Comparison of ENCODE assay signal across 10 cellular contexts in genomic region chrY:2935606-2936521, GRCh38. TPM values are rescaled to one million over a fixed set of nuclear protein-coding genes. Genes with fewer than 3 reads are reported as not detected.
DNase-seq lines count a peak whose midpoint lies in the region; ATAC-seq, FAIRE-seq and TF ChIP-seq lines count a peak whose summit lies in the region.
"Had no signal": no experiment of that assay in that cellular context is flagged by ENCODE, and none has a peak within 500 bp of the region (broad histone marks: within the 10 kb centered on the region; RNA-seq: fewer than 3 reads in every experiment).

No MANE protein-coding gene starts in this region.

- no peaks in the 10 kb centered on the region; the same call in 1 of the 2 replicates for H3K23me2 ChIP-seq in H1 (ENCODE audit: low read depth, low read length)

- H3K23ac ChIP-seq in H1 (ENCODE audit: insufficient read length) = no peak overlapping the region

- no peak overlapping the region for H2BK12ac ChIP-seq in H1 (ENCODE audit: low read depth, low read length)

- H3K4me1 Mint-ChIP-seq in T-helper 17 cell = peaks cover 21% of the 10 kb centered on the region

- peak overlapping the region; percentile 99; the same call in 1 of the 2 replicates for H4K8ac ChIP-seq in H1 (ENCODE audit: extremely low read depth, insufficient read depth, low read length)

- no peak overlapping the region for H2AK5ac ChIP-seq in H1 (ENCODE audit: low read depth, low read length)

- TF ChIP-seq RAD21 in H1 (IDR thresholded peaks at IDR 0.05 in 1 of 2, conservative IDR thresholded peaks at IDR 0.05 in 1 of 2; ENCODE audit: low read depth in 2 of 2, low read length in 2 of 2) = peak; percentile 22 to 42; a peak in 3 of 4 replicates

- peak in 1 of 2 experiments; percentile 83; a peak in 2 of 3 replicates for TF ChIP-seq POLR2A in H1 (IDR thresholded peaks at IDR 0.05; ENCODE audit: control extremely low read depth in 1 of 2, low read depth in 2 of 2, low read length in 2 of 2)

- FAIRE-seq in H1 (lab: Jason Lieb, UNC) = no peak
- FAIRE-seq: keratinocyte had no signal

- H3K27ac ChIP-seq in DOHH2 (ENCODE audit: low read depth, low read length) = peak overlapping the region; percentile 99
- H3K27ac ChIP-seq in H1 (ENCODE audit: low read depth, low read length) = peak overlapping the region; percentile 99
- H3K27ac ChIP-seq in ascending aorta = no peak overlapping the region
- H3K27ac ChIP-seq: HL-60 had no signal

- H2BK120ac ChIP-seq in H1 (replicated peaks; ENCODE audit: low read depth, low read length) = no peak overlapping the region

- H3K4ac ChIP-seq in H1 (replicated peaks; ENCODE audit: insufficient read length, low read depth, low read length) = no peak overlapping the region

- H2AFZ ChIP-seq in H1 (ENCODE audit: low read length) = no peak overlapping the region

- peak overlapping the region; percentile 97 for H4K91ac ChIP-seq in H1 (replicated peaks; ENCODE audit: insufficient read length, low read length)

- no peaks in the 10 kb centered on the region for H4K20me1 ChIP-seq in DOHH2 (ENCODE audit: control insufficient read depth, insufficient read depth, low read depth, low read length)
- no peaks in the 10 kb centered on the region for H4K20me1 ChIP-seq in H1 (replicated peaks in 1 of 2; ENCODE audit: control insufficient read depth in 1 of 2, insufficient read depth in 2 of 2, low read length in 2 of 2)

- H3K27me3 ChIP-seq in DOHH2 (ENCODE audit: control insufficient read depth, low read length) (no peaks in the 10 kb centered on the region), H1 (replicated peaks in 1 of 4; ENCODE audit: control insufficient read depth in 3 of 4, extremely low read depth in 1 of 4, insufficient read depth in 3 of 4, low read length in 3 of 4) (no peaks in the 10 kb centered on the region), ascending aorta (no peaks in the 10 kb centered on the region)

- intact Hi-C loops in ascending aorta (cut with DNase I) = no loop called here

- ATAC-seq in HG03066 (IDR thresholded peaks at IDR 0.05; ENCODE audit: low read depth, unreplicated experiment) (peak; percentile 61), T-helper 17 cell (peak; percentile 82), GM18517 (IDR thresholded peaks at IDR 0.05; ENCODE audit: unreplicated experiment) (no peak), HG03520 (IDR thresholded peaks at IDR 0.05; ENCODE audit: unreplicated experiment) (no peak)

- TF ChIP-seq CTCF in DOHH2 (IDR thresholded peaks at IDR 0.05; ENCODE audit: low read depth, low read length, poor library complexity, severe bottlenecking) (no peak), H1 (IDR thresholded peaks at IDR 0.05; ENCODE audit: control extremely low read depth in 1 of 3, insufficient read depth in 1 of 3, low read depth in 1 of 3, low read length in 3 of 3) (peak in 2 of 3 experiments; percentile 55 to 78; a peak in 3 of 4 replicates), ascending aorta (IDR thresholded peaks at IDR 0.05) (no peak)

- 5% methylated on average over 33 of the region's 74 CpGs; no CpG with 5 or more reads in 1 of the 2 experiments for WGBS in H1 (ENCODE audit: extremely low coverage in 1 of 2, insufficient coverage in 1 of 2, insufficient read length in 1 of 2, insufficient replicate concordance in 2 of 2, low coverage in 1 of 2, low lambda C conversion rate in 2 of 2, missing lambda C conversion rate in 1 of 2), 2 experiments

- H3K9ac ChIP-seq in H1 (replicated peaks in 1 of 4; ENCODE audit: extremely low read depth in 1 of 4, low read depth in 3 of 4, low read length in 3 of 4) = peak overlapping the region; percentile 82 to 98 (median 96)

- no peak overlapping the region for H2BK15ac ChIP-seq in H1 (ENCODE audit: low read length)

- H3K36me3 Mint-ChIP-seq in T-helper 17 cell (ENCODE audit: low read depth) = peaks cover 6% of the 10 kb centered on the region

- peaks cover 19% of the 10 kb centered on the region for H3F3A ChIP-seq in DOHH2 (ENCODE audit: control insufficient read depth, insufficient read depth)

- H3K18ac ChIP-seq in H1 (ENCODE audit: extremely low read depth, low read length) = no peak overlapping the region; the same call in 1 of the 2 replicates

- H2BK20ac ChIP-seq in H1 (ENCODE audit: low read length) = no peak overlapping the region

- H3K56ac ChIP-seq in H1 (replicated peaks; ENCODE audit: insufficient read length, low read depth, low read length) = peak overlapping the region; percentile 90

- no peak for TF ChIP-seq EP300 in H1 (IDR thresholded peaks at IDR 0.05; ENCODE audit: borderline replicate concordance in 1 of 2, low read depth in 2 of 2, low read length in 2 of 2)

- H3K9me3 ChIP-seq in DOHH2 (ENCODE audit: control insufficient read depth, insufficient read depth, low read length) = no peaks in the 10 kb centered on the region
- H3K9me3 ChIP-seq in T-helper 17 cell (ENCODE audit: control insufficient read depth, low read length, poor library complexity, severe bottlenecking) = no peaks in the 10 kb centered on the region
- no peaks in the 10 kb centered on the region for H3K9me3 ChIP-seq in H1 (ENCODE audit: insufficient read depth in 2 of 2, low read depth in 1 of 2, low read length in 1 of 2)
- no peaks in the 10 kb centered on the region for H3K9me3 ChIP-seq in ascending aorta

- H3K4me3 ChIP-seq in DOHH2 (ENCODE audit: low read length) = peak overlapping the region; percentile 90
- H3K4me3 ChIP-seq in H1 (ENCODE audit: extremely low read depth in 1 of 4, insufficient read depth in 2 of 4, low read depth in 3 of 4, low read length in 4 of 4) = peak overlapping the region; percentile 64 to 83 (median 75)
- no peak overlapping the region for H3K4me3 ChIP-seq in ascending aorta

- no peak overlapping the region for H3K14ac ChIP-seq in H1 (ENCODE audit: insufficient read length)

- H3K4me3 Mint-ChIP-seq in T-helper 17 cell = peak overlapping the region; percentile 92

- H3K4me2 ChIP-seq in DOHH2 (ENCODE audit: low read length) (peak overlapping the region; percentile 88), H1 (ENCODE audit: insufficient read depth in 1 of 2, low read depth in 2 of 2, low read length in 2 of 2) (peak overlapping the region; percentile 63 to 71)

- CTCF ChIA-PET in H1 (lab: Charles Lee; ENCODE audit: partially characterized antibody) = interaction anchor here (1.0 to 1.4 kb wide), 2 partner anchors 19 to 148 kb away, joined by 3 read pairs; partner anchors contain the start of gene SRY

- POLR2A ChIA-PET in H1 (lab: Charles Lee; ENCODE audit: partially characterized antibody) = interaction anchor here (0.6 to 3.0 kb wide), 5 partner anchors 11 to 1094 kb away, joined by 3 to 8 read pairs (median 3); no protein-coding TSS in a partner anchor

- H3K27ac Mint-ChIP-seq in T-helper 17 cell = peak overlapping the region; percentile 96

- no peaks in the 10 kb centered on the region for H3K79me1 ChIP-seq in H1 (ENCODE audit: low read depth, low read length)

- peaks cover 24% of the 10 kb centered on the region for H3K4me1 ChIP-seq in DOHH2 (ENCODE audit: control insufficient read depth, low read length)
- peaks cover 0 to 10% (median under 1%) of the 10 kb centered on the region in 4 experiments; a peak in 2 of 7 replicates for H3K4me1 ChIP-seq in H1 (replicated peaks in 1 of 4; ENCODE audit: control insufficient read depth in 3 of 4, insufficient read depth in 4 of 4, low read length in 3 of 4)
- H3K4me1 ChIP-seq in ascending aorta = no peaks in the 10 kb centered on the region

- H3K79me2 ChIP-seq in DOHH2 (ENCODE audit: control insufficient read depth, low read length) = peaks cover 70% of the 10 kb centered on the region
- H3K79me2 ChIP-seq in H1 (ENCODE audit: control insufficient read depth in 1 of 2, insufficient read depth in 2 of 2, low read length in 2 of 2) = peaks cover 2 to 55% of the 10 kb centered on the region in 2 experiments; a peak in 3 of 4 replicates

- no peaks in the 10 kb centered on the region for H3K9me2 ChIP-seq in DOHH2 (replicated peaks; ENCODE audit: control insufficient read depth, low read length)

- peak overlapping the region; percentile 97 for H2BK5ac ChIP-seq in H1 (ENCODE audit: low read depth, low read length)

- H3K36me3 ChIP-seq in DOHH2 (ENCODE audit: control insufficient read depth, low read length) (peaks cover 38% of the 10 kb centered on the region), H1 (ENCODE audit: control insufficient read depth in 2 of 4, insufficient read depth in 4 of 4, low read length in 3 of 4) (no peaks in the 10 kb centered on the region; a peak in 1 of 8 replicates), ascending aorta (no peaks in the 10 kb centered on the region)

- H3K27me3 Mint-ChIP-seq in T-helper 17 cell = no peaks in the 10 kb centered on the region

- DNase-seq in T-helper 17 cell (peak; percentile 71 to 79 (median 77)), H1 (ENCODE audit: low read depth in 1 of 2, low spot score in 2 of 2) (peak; percentile 62 to 82), occipital lobe (lab: John Stamatoyannopoulos, UW) (peak; percentile 72), ascending aorta (ENCODE audit: low spot score in 2 of 2) (no peak)

- peak overlapping the region; percentile 93 for H4K5ac ChIP-seq in H1 (ENCODE audit: insufficient read length, low read depth, low read length)

TF ChIP-seq in H1, 55 proteins besides CTCF, POLR2A, EP300 and RAD21 (continues in another document):
- TF ChIP-seq TBP (IDR thresholded peaks at IDR 0.05; ENCODE audit: low read depth, low read length) = peak; percentile 66
- TF ChIP-seq POLR2AphosphoS5 (IDR thresholded peaks at IDR 0.05; ENCODE audit: low read depth, low read length) = peak; percentile 84
- no peak for TF ChIP-seq GTF2F1 (IDR thresholded peaks at IDR 0.05; ENCODE audit: borderline replicate concordance, low read depth, low read length)
- peak; percentile 51; the same call in 1 of the 2 replicates for TF ChIP-seq ATF3 (IDR thresholded peaks at IDR 0.05; ENCODE audit: insufficient read depth, low read depth, low read length)
- peak; percentile 84 for TF ChIP-seq PHF8 (conservative IDR thresholded peaks at IDR 0.05; ENCODE audit: low read depth, low read length)

RNA-seq across cellular contexts. Expression of gene ZFY, which starts 0.7 kb away (rescaled TPM):
- total RNA-seq in T-helper 17 cell = 10 to 100 TPM; 22.2 to 26.7 TPM
- total RNA-seq in H1 (2021; fragmentation: NEBNext Ultra II Directional; extraction: Animal tissue kit (Norgen Biotek cat#: 25700)) = 8.9 and 9.7 TPM in 2 replicates
- 1.1 and 1.5 TPM in 2 replicates for polyA plus RNA-seq in H1 (2011; rRNA removed)
- polyA plus RNA-seq in H1 (2011; cell fraction: cytosol; rRNA removed) = 2.4 TPM
- polyA plus RNA-seq in H1 (2011; cell fraction: nucleus; rRNA removed) = 1.8 TPM
- 4.2 to 5.9 TPM (median 5.0 TPM) in 4 replicates for polyA plus RNA-seq in H1 (2012, experiment 1 of 2)
- polyA plus RNA-seq in H1 (2012, experiment 2 of 2) = 0.28 TPM
- polyA plus RNA-seq in H1 (2013, experiment 1 of 2) = 4.7 TPM
- polyA plus RNA-seq in H1 (2013, experiment 2 of 2) = 4.3 TPM
- polyA minus RNA-seq in H1 (2011; rRNA and poly(A)+ RNA removed) = 14.0 and 24.3 TPM in 2 replicates
- 7.3 TPM for polyA minus RNA-seq in H1 (2011; cell fraction: cytosol; rRNA and poly(A)+ RNA removed)
- 13.8 TPM for polyA minus RNA-seq in H1 (2011; cell fraction: nucleus; rRNA and poly(A)+ RNA removed)
- not detected for total RNA-seq in occipital lobe
- total RNA-seq in ascending aorta = not detected
- polyA plus RNA-seq: keratinocyte had no signal

Comparison
In these comparisons a context has a peak if more than half of its experiments do, and no peak if none do; other contexts are left out.
1. H3K27ac ChIP-seq: peak in DOHH2 (single experiment) and H1 (single experiment); none in ascending aorta (0 of 2).
2. H3K4me3 ChIP-seq: peak in DOHH2 (single experiment) and H1 (4 of 4); none in ascending aorta (0 of 2).
3. CTCF ChIP-seq: peak in H1 (2 of 3); none in DOHH2 (single experiment) and ascending aorta (0 of 3).
4. ATAC-seq: peak in HG03066 (single experiment) and T-helper 17 cell (single experiment); none in GM18517 (single experiment) and HG03520 (single experiment).
5. DNase-seq: peak in T-helper 17 cell (3 of 3), H1 (2 of 2) and occipital lobe (single experiment); none in ascending aorta (0 of 2).